23 cellular contexts compared by ENCODE assay signal in the genomic region with DNA sequence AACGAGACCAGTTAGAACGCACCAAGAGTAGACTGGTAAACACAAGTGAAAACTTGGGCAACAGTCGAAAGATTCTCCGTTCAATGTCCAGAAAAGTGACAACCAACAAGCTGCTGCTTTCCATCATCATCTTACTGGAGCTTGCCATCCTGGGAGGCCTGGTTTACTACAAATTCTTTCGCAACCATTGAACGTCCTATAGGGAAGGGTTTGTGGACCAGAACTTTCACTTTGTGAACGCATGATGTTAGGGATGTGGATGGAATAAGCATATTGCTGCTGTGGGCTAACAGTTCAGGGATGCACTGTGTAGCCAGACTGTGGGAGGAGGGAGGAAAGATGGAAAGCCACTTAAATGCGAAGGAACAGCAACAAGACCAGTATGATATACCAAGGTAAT. TPM values are rescaled to one million over a fixed set of nuclear protein-coding genes. Genes with fewer than 3 reads are reported as not detected.
DNase-seq lines count a peak whose midpoint lies in the region; ATAC-seq, FAIRE-seq and TF ChIP-seq lines count a peak whose summit lies in the region.
"Had no signal": no experiment of that assay in that cellular context is flagged by ENCODE, and none has a peak within 500 bp of the region (broad histone marks: within the 10 kb centered on the region; RNA-seq: fewer than 3 reads in every experiment).

No MANE protein-coding gene starts in this region.

- POLR2A ChIA-PET in IMR-90 (lab: Charles Lee; ENCODE audit: unreplicated experiment) = no interaction called here

- peak overlapping the region; percentile 71 for H2BK20ac ChIP-seq in IMR-90 (ENCODE audit: low read depth, low read length)

- H2BK120ac ChIP-seq in IMR-90 (ENCODE audit: low read depth, low read length) = peak overlapping the region; percentile 89

- BruUV-seq in IMR-90 (replicated peaks; lab: Mats Ljungman, UMichigan) = no TSS peak

- H3K4me1 Mint-ChIP-seq in neural crest cell = peaks cover 20% of the 10 kb centered on the region

- H3K9ac ChIP-seq in IMR-90 (ENCODE audit: low read depth, low read length) = no peak overlapping the region
- H3K9ac ChIP-seq: GM23248 had no signal

- in situ Hi-C loops in IMR-90 (cut with MboI; ENCODE audit: low sequenced_read_pairs) = no loop called here

- no peak overlapping the region for H3K56ac ChIP-seq in IMR-90 (ENCODE audit: extremely low read depth, insufficient read depth, low read length)

- H3K18ac ChIP-seq in IMR-90 (ENCODE audit: low read depth, low read length) = no peak overlapping the region

- no peak overlapping the region for H2AFZ ChIP-seq in IMR-90 (replicated peaks; ENCODE audit: low read length, poor library complexity)

- CTCF ChIA-PET in IMR-90 (lab: Yijun Ruan, JAX) = interaction anchor here (0.5 kb wide), 1 partner anchor 155 kb away, joined by 3 read pairs; no protein-coding TSS in a partner anchor

- peaks cover 5% of the 10 kb centered on the region for H3K9me3 ChIP-seq in IMR-90 (ENCODE audit: control insufficient read depth, insufficient read depth, low read length)
- no peaks in the 10 kb centered on the region for H3K9me3 ChIP-seq in esophagus muscularis mucosa
- H3K9me3 ChIP-seq in spleen = peaks cover 0 to 10% (median 0%) of the 10 kb centered on the region in 8 donors
- H3K9me3 ChIP-seq: BE2C had no signal

- no peak overlapping the region for H2BK5ac ChIP-seq in IMR-90 (ENCODE audit: low read depth, low read length, poor library complexity, severe bottlenecking)

- dilution Hi-C loops in IMR-90 (cut with HindIII; ENCODE audit: low sequenced_read_pairs, unreplicated experiment) = no loop called here

- TF ChIP-seq CTCF in IMR-90 (conservative IDR thresholded peaks at IDR 0.05; ENCODE audit: low read depth, low read length) (no peak), esophagus muscularis mucosa (IDR thresholded peaks at IDR 0.05) (no peak), neural crest cell (conservative IDR thresholded peaks at IDR 0.05) (no peak), spleen (IDR thresholded peaks at IDR 0.05 in 8 of 11, conservative IDR thresholded peaks at IDR 0.05 in 3 of 11) (no peak)

- DNase-seq in IMR-90 = no peak
- peak; percentile 5 for DNase-seq in esophagus muscularis mucosa (ENCODE audit: extremely low spot score)
- DNase-seq in neural crest cell (ENCODE audit: low read depth, low spot score) = no peak
- no peak for DNase-seq in spleen
- no peak for DNase-seq in GM19239 (ENCODE audit: insufficient read length, low spot score)
- DNase-seq in SIG-M5 treated with dmso at 0.1 percent for 504 hours (lab: John Stamatoyannopoulos, UW; ENCODE audit: unreplicated experiment) = no peak
- DNase-seq in pons (ENCODE audit: low spot score) = no peak
- DNase-seq: ACHN; BE2C; C1 segment of cervical spinal cord; CD4-positive, CD25-positive, alpha-beta regulatory T cell; CD8-positive, alpha-beta memory T cell; COR-L47; DMS 273 treated with DMSO at 0.1 percent for 48 hours; DMS53; DND-41; EL; GM23248; HCEC 1CT had no signal

- H3K27me3 ChIP-seq in IMR-90 (ENCODE audit: control insufficient read depth, insufficient read depth, low read length) = no peaks in the 10 kb centered on the region
- H3K27me3 ChIP-seq in esophagus muscularis mucosa = no peaks in the 10 kb centered on the region
- no peaks in the 10 kb centered on the region for H3K27me3 ChIP-seq in spleen (replicated peaks in 1 of 7)
- H3K27me3 ChIP-seq: BE2C had no signal

- H3K4ac ChIP-seq in IMR-90 (ENCODE audit: low read depth, low read length) = peak overlapping the region; percentile 73

- peak overlapping the region; percentile 93 for H3K27ac Mint-ChIP-seq in neural crest cell (ENCODE audit: unreplicated experiment)
- H3K27ac Mint-ChIP-seq: CD4-positive, CD25-positive, alpha-beta regulatory T cell; CD8-positive, alpha-beta memory T cell had no signal

- no peaks in the 10 kb centered on the region for H3K27me3 Mint-ChIP-seq in neural crest cell (ENCODE audit: low read depth)
- H3K27me3 Mint-ChIP-seq: IgD-negative memory B cell had no signal

- no peak overlapping the region for H3K4me2 ChIP-seq in IMR-90 (ENCODE audit: low read depth, low read length)

- H3K4me3 ChIP-seq in IMR-90 (ENCODE audit: insufficient read depth, low read depth, low read length) (no peak overlapping the region), esophagus muscularis mucosa (no peak overlapping the region), spleen (no peak overlapping the region)
- H3K4me3 ChIP-seq: GM12878, GM23248 had no signal

- H4K91ac ChIP-seq in IMR-90 (ENCODE audit: insufficient read depth, low read depth, low read length) = no peak overlapping the region

- H3K4me1 ChIP-seq in IMR-90 (ENCODE audit: control insufficient read depth, insufficient read depth, low read length) (peaks cover 7% of the 10 kb centered on the region; the same call in 1 of the 2 replicates), esophagus muscularis mucosa (peaks cover 0 to 11% (median 3%) of the 10 kb centered on the region in 4 donors), spleen (no peaks in the 10 kb centered on the region)
- H3K4me1 ChIP-seq: BE2C had no signal

- TF ChIP-seq RAD21 in IMR-90 (IDR thresholded peaks at IDR 0.05; ENCODE audit: low read length) = no peak

- no peak for FAIRE-seq in GM19239 (lab: Jason Lieb, UNC)
- FAIRE-seq: A204.1, GM12878 had no signal

- H2AK9ac ChIP-seq in IMR-90 (replicated peaks; ENCODE audit: low read depth, low read length, poor library complexity) = no peak overlapping the region

- intact Hi-C loops in IMR-90 (cut with micrococcal nuclease) = no loop called here
- intact Hi-C loops in esophagus muscularis mucosa (cut with DNase I) = no loop called here
- intact Hi-C loops in spleen (cut with DNase I; ENCODE audit: low total_unique reads) = no loop called here

- peaks cover 8% of the 10 kb centered on the region for H3K9me3 Mint-ChIP-seq in neural crest cell

- H3K36me3 ChIP-seq in IMR-90 (ENCODE audit: control insufficient read depth, insufficient read depth, low read length) = no peaks in the 10 kb centered on the region
- H3K36me3 ChIP-seq in esophagus muscularis mucosa = no peaks in the 10 kb centered on the region
- no peaks in the 10 kb centered on the region for H3K36me3 ChIP-seq in spleen
- H3K36me3 ChIP-seq: BE2C had no signal

- H3K14ac ChIP-seq in IMR-90 (replicated peaks; ENCODE audit: low read depth, low read length) = peak overlapping the region; percentile 38

- peak overlapping the region; percentile 79; the same call in 2 of the 3 replicates for H2BK15ac ChIP-seq in IMR-90 (ENCODE audit: low read depth, low read length)

- no peak overlapping the region; the same call in 1 of the 2 replicates for H3K23ac ChIP-seq in IMR-90 (ENCODE audit: low read depth, low read length)

- H3K9me1 ChIP-seq in IMR-90 (ENCODE audit: insufficient read depth, low read length) = no peaks in the 10 kb centered on the region

- no peaks in the 10 kb centered on the region for H3K79me1 ChIP-seq in IMR-90 (ENCODE audit: low read depth in 1 of 2, low read length in 2 of 2)

- no peak overlapping the region for H4K5ac ChIP-seq in IMR-90 (ENCODE audit: low read depth, low read length)

- TF ChIP-seq POLR2A in IMR-90 (IDR thresholded peaks at IDR 0.05; ENCODE audit: low read depth, low read length) (no peak), esophagus muscularis mucosa (IDR thresholded peaks at IDR 0.05; ENCODE audit: low read depth) (no peak), spleen (IDR thresholded peaks at IDR 0.05) (no peak)

- H3K27ac ChIP-seq in IMR-90 (ENCODE audit: insufficient read depth, low read length) (no peak overlapping the region), esophagus muscularis mucosa (replicated peaks in 1 of 4) (no peak overlapping the region), spleen (peak overlapping the region in 7 of 8 donors; percentile 25 to 71 (median 50))
- H3K27ac ChIP-seq: GM23248, HL-60 had no signal

- H3K4me3 Mint-ChIP-seq in neural crest cell = no peak overlapping the region
- H3K4me3 Mint-ChIP-seq: CD4-positive, CD25-positive, alpha-beta regulatory T cell; CD8-positive, alpha-beta memory T cell; IgD-negative memory B cell had no signal

- peak overlapping the region; percentile 84; the same call in 1 of the 2 replicates for H2AK5ac ChIP-seq in IMR-90 (ENCODE audit: low read depth, low read length)

- TF ChIP-seq EP300 in esophagus muscularis mucosa (IDR thresholded peaks at IDR 0.05) = no peak

- H3K36me3 Mint-ChIP-seq in neural crest cell (ENCODE audit: low read depth) = peaks cover 12% of the 10 kb centered on the region
- H3K36me3 Mint-ChIP-seq: CD4-positive, CD25-positive, alpha-beta regulatory T cell; CD8-positive, alpha-beta memory T cell; IgD-negative memory B cell had no signal

- no peak for ATAC-seq in IMR-90 (ENCODE audit: low read depth)
- ATAC-seq: GM12878 had no signal

- no peaks in the 10 kb centered on the region for H4K20me1 ChIP-seq in IMR-90 (ENCODE audit: insufficient read depth, low read length)

- no peak overlapping the region for H4K8ac ChIP-seq in IMR-90 (ENCODE audit: low read depth in 2 of 2, low read length in 2 of 2)

- WGBS in IMR-90 (ENCODE audit: extremely low coverage in 2 of 2, insufficient read length in 1 of 2), 2 experiments = 89% methylated on average over 3 of the region's 8 CpGs; no CpG with 5 or more reads in 1 of the 2 experiments
- 91% methylated on average over 8 of the region's 8 CpGs for WGBS in esophagus muscularis mucosa
- WGBS in spleen, 5 donors = 88 to 99% (median 93%) methylated on average over 8 of the region's 8 CpGs

TF ChIP-seq in IMR-90, 13 proteins besides CTCF, POLR2A, EP300 and RAD21 (continues in another document):
- no peak for TF ChIP-seq CHD1 (IDR thresholded peaks at IDR 0.05; ENCODE audit: low read depth, low read length)
- TF ChIP-seq, protein P1, sequence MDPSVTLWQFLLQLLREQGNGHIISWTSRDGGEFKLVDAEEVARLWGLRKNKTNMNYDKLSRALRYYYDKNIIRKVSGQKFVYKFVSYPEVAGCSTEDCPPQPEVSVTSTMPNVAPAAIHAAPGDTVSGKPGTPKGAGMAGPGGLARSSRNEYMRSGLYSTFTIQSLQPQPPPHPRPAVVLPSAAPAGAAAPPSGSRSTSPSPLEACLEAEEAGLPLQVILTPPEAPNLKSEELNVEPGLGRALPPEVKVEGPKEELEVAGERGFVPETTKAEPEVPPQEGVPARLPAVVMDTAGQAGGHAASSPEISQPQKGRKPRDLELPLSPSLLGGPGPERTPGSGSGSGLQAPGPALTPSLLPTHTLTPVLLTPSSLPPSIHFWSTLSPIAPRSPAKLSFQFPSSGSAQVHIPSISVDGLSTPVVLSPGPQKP (IDR thresholded peaks at IDR 0.05; ENCODE audit: borderline replicate concordance, low read depth, low read length) = no peak
- TF ChIP-seq MAFK (IDR thresholded peaks at IDR 0.05; ENCODE audit: low read depth, low read length) = no peak
- no peak for TF ChIP-seq MXI1 (IDR thresholded peaks at IDR 0.05; ENCODE audit: borderline replicate concordance, low read depth, low read length)
- TF ChIP-seq RFX5 (IDR thresholded peaks at IDR 0.05; ENCODE audit: low read depth, low read length) = no peak

RNA-seq across cellular contexts. Expression of a gene that starts 34.9 kb away (rescaled TPM):
- total RNA-seq in IMR-90 (2012; rRNA removed) (67.0 and 123 TPM in 2 replicates), esophagus muscularis mucosa (10 to 100 TPM; 21.2 to 32.8 (median 26.9) TPM), neural crest cell (23.3 and 25.2 TPM in 2 replicates), spleen (10 to 100 TPM; 38.3 to 61.4 (median 44.7) TPM)
- polyA plus RNA-seq in IMR-90 (2012; rRNA removed) (16.3 and 21.2 TPM in 2 replicates), spleen (10 to 100 TPM; 16.1 to 19.4 (median 18.7) TPM)
- polyA plus RNA-seq in IMR-90 (2012; cell fraction: cytosol; rRNA removed) = 3.2 and 4.0 TPM in 2 replicates
- 3.0 and 24.5 TPM in 2 replicates for polyA plus RNA-seq in IMR-90 (2012; cell fraction: nucleus; rRNA removed; ENCODE audit: low replicate concordance)

Comparison
In these comparisons a context has a peak if more than half of its experiments do, and no peak if none do; other contexts are left out.
1. H3K27ac ChIP-seq: peak in spleen (7 of 8); none in IMR-90 (single experiment) and esophagus muscularis mucosa (0 of 4).